In the genomic region with DNA sequence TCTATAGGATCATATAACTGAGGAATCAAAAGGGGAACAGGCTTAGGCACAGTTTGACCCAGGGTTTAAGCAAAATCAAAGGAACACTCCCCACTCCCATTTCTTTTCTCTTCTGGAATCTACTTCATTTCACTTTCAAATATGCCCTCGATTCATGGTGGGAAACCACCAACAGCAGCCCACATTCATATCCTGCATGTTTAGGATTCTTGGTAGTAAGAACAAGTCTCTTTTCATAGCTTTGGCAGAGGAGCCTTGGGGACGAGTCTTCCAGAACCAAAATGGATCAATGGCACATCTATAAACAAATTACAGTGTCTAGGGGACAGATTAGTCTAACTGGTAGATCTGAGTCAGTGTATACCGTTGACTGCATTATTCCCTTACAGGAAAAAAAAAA, we compare ENCODE assay signal across 19 cellular contexts.
DNase-seq lines count a peak whose midpoint lies in the region; ATAC-seq and TF ChIP-seq lines count a peak whose summit lies in the region.
"Had no signal": no experiment of that assay in that cellular context is flagged by ENCODE, and none has a peak within 500 bp of the region (broad histone marks: within the 10 kb centered on the region; RNA-seq: fewer than 3 reads in every experiment).

No MANE protein-coding gene starts in this region.

- WGBS in smooth muscle cell (ENCODE audit: low lambda C conversion rate) = 44% methylated on average over 3 of the region's 3 CpGs

- H3K9me3 ChIP-seq in smooth muscle cell (replicated peaks; ENCODE audit: low read depth) = no peaks in the 10 kb centered on the region
- H3K9me3 ChIP-seq: HAP-1 had no signal

- no peak overlapping the region for H3K4me2 ChIP-seq in smooth muscle cell

- H3K79me2 ChIP-seq in smooth muscle cell (ENCODE audit: low read depth) = no peaks in the 10 kb centered on the region

- intact Hi-C loops in activated CD4-positive, alpha-beta T cell treated with anti-CD3 and anti-CD28 coated beads for 36 hours (cut with DNase I, micrococcal nuclease) = no loop called here

- H3F3A ChIP-seq in smooth muscle cell (ENCODE audit: low read depth) = no peaks in the 10 kb centered on the region

- peak overlapping the region; percentile 83 for H3K27ac Mint-ChIP-seq in neural crest cell (ENCODE audit: unreplicated experiment)
- no peak overlapping the region for H3K27ac Mint-ChIP-seq in activated CD4-positive, alpha-beta T cell treated with anti-CD3 and anti-CD28 coated beads for 36 hours
- H3K27ac Mint-ChIP-seq: CD4-positive, CD25-positive, alpha-beta regulatory T cell had no signal

- H3K9me3 Mint-ChIP-seq in neural crest cell = peaks cover 7% of the 10 kb centered on the region
- H3K9me3 Mint-ChIP-seq in activated CD4-positive, alpha-beta T cell treated with anti-CD3 and anti-CD28 coated beads for 36 hours (ENCODE audit: low read depth) = peaks cover 5% of the 10 kb centered on the region

- no peak for ATAC-seq in activated CD4-positive, alpha-beta T cell treated with anti-CD3 and anti-CD28 coated beads for 36 hours
- ATAC-seq in HG03159 (IDR thresholded peaks at IDR 0.05; ENCODE audit: unreplicated experiment) = no peak
- ATAC-seq: Panc1 had no signal

- H2AFZ ChIP-seq in smooth muscle cell (ENCODE audit: low read depth) = peak overlapping the region; percentile 37

- no peak for TF ChIP-seq CTCF in astrocyte of the spinal cord (IDR thresholded peaks at IDR 0.05; ENCODE audit: low read depth, low read length)
- no peak for TF ChIP-seq CTCF in neural crest cell (conservative IDR thresholded peaks at IDR 0.05)
- no peak for TF ChIP-seq CTCF in smooth muscle cell (IDR thresholded peaks at IDR 0.05; ENCODE audit: borderline replicate concordance, insufficient read depth, poor library complexity, severe bottlenecking)

- no peaks in the 10 kb centered on the region for H3K36me3 Mint-ChIP-seq in neural crest cell (ENCODE audit: low read depth)
- H3K36me3 Mint-ChIP-seq in activated CD4-positive, alpha-beta T cell treated with anti-CD3 and anti-CD28 coated beads for 36 hours (ENCODE audit: low read depth) = no peaks in the 10 kb centered on the region
- H3K36me3 Mint-ChIP-seq: CD4-positive, CD25-positive, alpha-beta regulatory T cell had no signal

- H4K20me1 ChIP-seq in smooth muscle cell (ENCODE audit: low read depth) = no peaks in the 10 kb centered on the region

- in situ Hi-C loops in SK-MEL-5 (cut with HindIII; ENCODE audit: low pct_unique_long_range_greater_than_20kb, low sequenced_read_pairs) = no loop called here
- in situ Hi-C loops in astrocyte of the spinal cord (cut with HindIII; ENCODE audit: low sequenced_read_pairs) = no loop called here

- peak; percentile 7 for DNase-seq in SK-MEL-5 (ENCODE audit: low read depth, low spot score)
- DNase-seq in astrocyte of the spinal cord (ENCODE audit: low read depth, low spot score) = peak; percentile 27
- no peak for DNase-seq in neural crest cell (ENCODE audit: low read depth, low spot score)
- no peak for DNase-seq in smooth muscle cell (lab: John Stamatoyannopoulos, UW; ENCODE audit: unreplicated experiment)
- no peak for DNase-seq in activated CD4-positive, alpha-beta T cell treated with anti-CD3 and anti-CD28 coated beads for 36 hours
- DNase-seq in NCI-H446 (lab: John Stamatoyannopoulos, UW) = no peak
- DNase-seq: CD4-positive, CD25-positive, alpha-beta regulatory T cell; COR-L47; DMS153; KG1; NCI-H1092 treated with DMSO at 0.1 percent for 48 hours; NCI-H1436 treated with DMSO at 0.1 percent for 48 hours; NCI-H1930; NCI-H2227 treated with DMSO at 0.1 percent for 48 hours; NCI-H774; NK-92 treated with Interleukin-12 subunit alpha and Interleukin-12 subunit beta, amount 100 ng/mL, for 24 hours had no signal

- no peak overlapping the region for H3K9ac ChIP-seq in smooth muscle cell (ENCODE audit: low read depth)

- POLR2A ChIA-PET in activated CD4-positive, alpha-beta T cell treated with anti-CD3 and anti-CD28 coated beads for 36 hours (lab: Charles Lee) = no interaction called here

- H3K4me3 Mint-ChIP-seq in neural crest cell = no peak overlapping the region
- no peak overlapping the region for H3K4me3 Mint-ChIP-seq in activated CD4-positive, alpha-beta T cell treated with anti-CD3 and anti-CD28 coated beads for 36 hours
- H3K4me3 Mint-ChIP-seq: CD4-positive, CD25-positive, alpha-beta regulatory T cell had no signal

- peak overlapping the region; percentile 18 for H3K27ac ChIP-seq in smooth muscle cell (ENCODE audit: low read depth)

- no peaks in the 10 kb centered on the region for H3K36me3 ChIP-seq in smooth muscle cell (ENCODE audit: low read depth)
- H3K36me3 ChIP-seq: HAP-1 had no signal

- CTCF ChIA-PET in activated CD4-positive, alpha-beta T cell treated with anti-CD3 and anti-CD28 coated beads for 36 hours (lab: Charles Lee) = no interaction called here

- no peaks in the 10 kb centered on the region for H3K27me3 ChIP-seq in smooth muscle cell (ENCODE audit: low read depth)

- peaks cover 16% of the 10 kb centered on the region for H3K4me1 Mint-ChIP-seq in neural crest cell
- H3K4me1 Mint-ChIP-seq in activated CD4-positive, alpha-beta T cell treated with anti-CD3 and anti-CD28 coated beads for 36 hours = no peaks in the 10 kb centered on the region
- H3K4me1 Mint-ChIP-seq: CD4-positive, CD25-positive, alpha-beta regulatory T cell had no signal

- H3K4me3 ChIP-seq in astrocyte of the spinal cord (ENCODE audit: low read depth, low read length) (no peak overlapping the region), smooth muscle cell (no peak overlapping the region)
- H3K4me3 ChIP-seq: HAP-1 had no signal

- H3K27me3 Mint-ChIP-seq in neural crest cell (ENCODE audit: low read depth) = no peaks in the 10 kb centered on the region
- no peaks in the 10 kb centered on the region for H3K27me3 Mint-ChIP-seq in activated CD4-positive, alpha-beta T cell treated with anti-CD3 and anti-CD28 coated beads for 36 hours
- H3K27me3 Mint-ChIP-seq: CD4-positive, CD25-positive, alpha-beta regulatory T cell had no signal

- no peaks in the 10 kb centered on the region for H3K4me1 ChIP-seq in smooth muscle cell (ENCODE audit: low read depth)
- H3K4me1 ChIP-seq: HAP-1 had no signal

Comparison
In these comparisons a context has a peak if more than half of its experiments do, and no peak if none do; other contexts are left out.
1. DNase-seq: peak in SK-MEL-5 (single experiment) and astrocyte of the spinal cord (single experiment); none in neural crest cell (single experiment), smooth muscle cell (single experiment), activated CD4-positive, alpha-beta T cell treated with anti-CD3 and anti-CD28 coated beads for 36 hours (single experiment) and NCI-H446 (0 of 2).